1 cellular context compared by ENCODE assay signal in the genomic region with DNA sequence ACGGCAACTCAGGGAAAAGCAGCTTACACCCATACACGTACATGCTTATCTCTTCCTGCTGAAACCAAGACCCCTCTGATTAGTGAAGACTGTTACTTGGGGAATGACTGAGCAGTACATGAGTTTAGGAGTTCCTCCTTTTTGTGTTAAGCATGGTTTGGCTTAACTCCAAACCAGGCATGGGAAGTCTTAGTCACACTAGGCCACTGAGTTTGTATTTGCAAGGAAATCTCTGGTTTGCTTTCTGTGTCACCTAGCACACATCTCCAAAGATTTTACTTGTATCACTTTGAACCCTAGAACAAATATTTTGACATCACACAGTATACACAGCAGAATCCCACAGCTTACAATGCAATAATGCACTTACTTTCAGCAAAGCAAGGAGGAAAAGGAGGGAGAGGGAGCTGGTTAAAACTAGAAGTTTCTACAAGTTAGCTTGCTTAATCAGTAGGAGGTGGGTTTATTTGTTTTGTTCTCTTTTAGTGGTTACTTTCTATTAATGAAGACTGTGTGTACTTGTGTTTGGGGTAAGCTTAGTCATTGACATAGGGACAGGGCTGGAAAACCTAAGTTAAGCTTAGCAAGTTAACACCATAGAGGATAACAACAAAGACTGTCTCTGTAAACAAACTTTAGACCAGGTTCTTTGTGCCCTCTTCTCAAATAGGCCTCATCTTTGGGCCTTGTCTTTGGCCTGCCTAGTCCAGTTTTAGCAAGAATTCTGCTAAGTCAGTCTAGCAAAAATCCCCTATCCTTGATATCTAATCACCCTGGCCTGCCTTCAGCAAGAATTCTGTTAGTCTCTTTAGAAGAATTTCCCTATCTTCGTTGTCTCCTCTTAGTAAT.
TF ChIP-seq lines count a peak whose summit lies in the region.

No MANE protein-coding gene starts in this region.

TF ChIP-seq in K562, 482 proteins besides CTCF, POLR2A, EP300 and RAD21 (continued from another document and continues in another):
- TF ChIP-seq, protein P1, sequence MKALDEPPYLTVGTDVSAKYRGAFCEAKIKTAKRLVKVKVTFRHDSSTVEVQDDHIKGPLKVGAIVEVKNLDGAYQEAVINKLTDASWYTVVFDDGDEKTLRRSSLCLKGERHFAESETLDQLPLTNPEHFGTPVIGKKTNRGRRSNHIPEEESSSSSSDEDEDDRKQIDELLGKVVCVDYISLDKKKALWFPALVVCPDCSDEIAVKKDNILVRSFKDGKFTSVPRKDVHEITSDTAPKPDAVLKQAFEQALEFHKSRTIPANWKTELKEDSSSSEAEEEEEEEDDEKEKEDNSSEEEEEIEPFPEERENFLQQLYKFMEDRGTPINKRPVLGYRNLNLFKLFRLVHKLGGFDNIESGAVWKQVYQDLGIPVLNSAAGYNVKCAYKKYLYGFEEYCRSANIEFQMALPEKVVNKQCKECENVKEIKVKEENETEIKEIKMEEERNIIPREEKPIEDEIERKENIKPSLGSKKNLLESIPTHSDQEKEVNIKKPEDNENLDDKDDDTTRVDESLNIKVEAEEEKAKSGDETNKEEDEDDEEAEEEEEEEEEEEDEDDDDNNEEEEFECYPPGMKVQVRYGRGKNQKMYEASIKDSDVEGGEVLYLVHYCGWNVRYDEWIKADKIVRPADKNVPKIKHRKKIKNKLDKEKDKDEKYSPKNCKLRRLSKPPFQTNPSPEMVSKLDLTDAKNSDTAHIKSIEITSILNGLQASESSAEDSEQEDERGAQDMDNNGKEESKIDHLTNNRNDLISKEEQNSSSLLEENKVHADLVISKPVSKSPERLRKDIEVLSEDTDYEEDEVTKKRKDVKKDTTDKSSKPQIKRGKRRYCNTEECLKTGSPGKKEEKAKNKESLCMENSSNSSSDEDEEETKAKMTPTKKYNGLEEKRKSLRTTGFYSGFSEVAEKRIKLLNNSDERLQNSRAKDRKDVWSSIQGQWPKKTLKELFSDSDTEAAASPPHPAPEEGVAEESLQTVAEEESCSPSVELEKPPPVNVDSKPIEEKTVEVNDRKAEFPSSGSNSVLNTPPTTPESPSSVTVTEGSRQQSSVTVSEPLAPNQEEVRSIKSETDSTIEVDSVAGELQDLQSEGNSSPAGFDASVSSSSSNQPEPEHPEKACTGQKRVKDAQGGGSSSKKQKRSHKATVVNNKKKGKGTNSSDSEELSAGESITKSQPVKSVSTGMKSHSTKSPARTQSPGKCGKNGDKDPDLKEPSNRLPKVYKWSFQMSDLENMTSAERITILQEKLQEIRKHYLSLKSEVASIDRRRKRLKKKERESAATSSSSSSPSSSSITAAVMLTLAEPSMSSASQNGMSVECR (CRISPR knock-in tag; IDR thresholded peaks at IDR 0.05), result no peak
- TF ChIP-seq SUPT5H (IDR thresholded peaks at IDR 0.05) (no peak), U2AF2 (optimal IDR thresholded peaks at IDR 0.05; ENCODE audit: low read depth, low read length) (no peak), SOX6 (IDR thresholded peaks at IDR 0.05) (no peak), POLR2H (tag; IDR thresholded peaks at IDR 0.05; ENCODE audit: low read depth) (no peak), SETDB1 (IDR thresholded peaks at IDR 0.05; ENCODE audit: low read length) (no peak), ARNT (IDR thresholded peaks at IDR 0.05) (peak in 1 of 2 experiments; percentile 70; a peak in 1 of 4 replicates), TAF15 (IDR thresholded peaks at IDR 0.05; ENCODE audit: low read depth, low read length) (no peak), ZNF707 (CRISPR knock-in tag; conservative IDR thresholded peaks at IDR 0.05) (no peak), HOXB6 (CRISPR knock-in tag; IDR thresholded peaks at IDR 0.05; ENCODE audit: borderline replicate concordance) (no peak), MEF2D (tag; conservative IDR thresholded peaks at IDR 0.05; ENCODE audit: low read depth) (0 out of 2 replicates have a peak, but pooled peaks have one; percentile 22), SLC30A9 (CRISPR knock-in tag; IDR thresholded peaks at IDR 0.05) (no peak), ADNP (tag; IDR thresholded peaks at IDR 0.05) (0 out of 2 replicates have a peak, but pooled peaks have one; percentile 40), ZEB2 (IDR thresholded peaks at IDR 0.05) (no peak), CHD4 (IDR thresholded peaks at IDR 0.05; ENCODE audit: insufficient read depth, insufficient replicate concordance, low read depth, low read length, poor library complexity, severe bottlenecking) (no peak), ILK (tag; IDR thresholded peaks at IDR 0.05; ENCODE audit: borderline replicate concordance, low read depth) (no peak), NFRKB (IDR thresholded peaks at IDR 0.05; ENCODE audit: low read depth) (peak; percentile 57; the same call in 1 of the 2 replicates), FOXP1 (CRISPR knock-in tag; IDR thresholded peaks at IDR 0.05) (no peak), GABPB1 (CRISPR knock-in tag; IDR thresholded peaks at IDR 0.05) (no peak), SMAD1 (IDR thresholded peaks at IDR 0.05; ENCODE audit: low read depth, low read length, partially characterized antibody) (no peak), CBX2 (IDR thresholded peaks at IDR 0.05; ENCODE audit: insufficient read depth, low read length, poor library complexity, severe bottlenecking) (no peak), RBM34 (IDR thresholded peaks at IDR 0.05; ENCODE audit: borderline replicate concordance, insufficient read depth, low read length) (no peak), FOSL1 (tag; conservative IDR thresholded peaks at IDR 0.05) (peak; percentile 95), KAT7 (CRISPR knock-in tag; IDR thresholded peaks at IDR 0.05; ENCODE audit: borderline replicate concordance) (no peak), ZZZ3 (IDR thresholded peaks at IDR 0.05) (no peak), ZNF3 (CRISPR knock-in tag; IDR thresholded peaks at IDR 0.05) (no peak), ZC3H11A (IDR thresholded peaks at IDR 0.05; ENCODE audit: low read depth, low read length) (no peak), TEAD4 (IDR thresholded peaks at IDR 0.05; ENCODE audit: low read length) (peak; percentile 76), TEAD4 (CRISPR knock-in tag; IDR thresholded peaks at IDR 0.05; ENCODE audit: borderline replicate concordance) (no peak), COPS2 (conservative IDR thresholded peaks at IDR 0.05) (no peak), NFATC3 (IDR thresholded peaks at IDR 0.05) (peak; percentile 87), RBM14 (IDR thresholded peaks at IDR 0.05; ENCODE audit: borderline replicate concordance, insufficient read depth, low read depth, low read length) (no peak), TEAD1 (CRISPR knock-in tag; IDR thresholded peaks at IDR 0.05) (no peak), PYGO2 (tag; IDR thresholded peaks at IDR 0.05) (no peak)
- TF ChIP-seq, protein P2, sequence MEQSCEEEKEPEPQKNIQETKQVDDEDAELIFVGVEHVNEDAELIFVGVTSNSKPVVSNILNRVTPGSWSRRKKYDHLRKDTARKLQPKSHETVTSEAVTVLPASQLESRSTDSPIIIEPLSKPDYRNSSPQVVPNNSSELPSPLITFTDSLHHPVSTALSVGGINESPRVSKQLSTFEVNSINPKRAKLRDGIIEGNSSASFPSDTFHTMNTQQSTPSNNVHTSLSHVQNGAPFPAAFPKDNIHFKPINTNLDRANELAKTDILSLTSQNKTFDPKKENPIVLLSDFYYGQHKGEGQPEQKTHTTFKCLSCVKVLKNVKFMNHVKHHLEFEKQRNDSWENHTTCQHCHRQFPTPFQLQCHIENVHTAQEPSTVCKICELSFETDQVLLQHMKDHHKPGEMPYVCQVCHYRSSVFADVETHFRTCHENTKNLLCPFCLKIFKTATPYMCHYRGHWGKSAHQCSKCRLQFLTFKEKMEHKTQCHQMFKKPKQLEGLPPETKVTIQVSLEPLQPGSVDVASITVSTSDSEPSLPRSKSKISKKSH (CRISPR knock-in tag; IDR thresholded peaks at IDR 0.05), result no peak
- TF ChIP-seq, protein P3, sequence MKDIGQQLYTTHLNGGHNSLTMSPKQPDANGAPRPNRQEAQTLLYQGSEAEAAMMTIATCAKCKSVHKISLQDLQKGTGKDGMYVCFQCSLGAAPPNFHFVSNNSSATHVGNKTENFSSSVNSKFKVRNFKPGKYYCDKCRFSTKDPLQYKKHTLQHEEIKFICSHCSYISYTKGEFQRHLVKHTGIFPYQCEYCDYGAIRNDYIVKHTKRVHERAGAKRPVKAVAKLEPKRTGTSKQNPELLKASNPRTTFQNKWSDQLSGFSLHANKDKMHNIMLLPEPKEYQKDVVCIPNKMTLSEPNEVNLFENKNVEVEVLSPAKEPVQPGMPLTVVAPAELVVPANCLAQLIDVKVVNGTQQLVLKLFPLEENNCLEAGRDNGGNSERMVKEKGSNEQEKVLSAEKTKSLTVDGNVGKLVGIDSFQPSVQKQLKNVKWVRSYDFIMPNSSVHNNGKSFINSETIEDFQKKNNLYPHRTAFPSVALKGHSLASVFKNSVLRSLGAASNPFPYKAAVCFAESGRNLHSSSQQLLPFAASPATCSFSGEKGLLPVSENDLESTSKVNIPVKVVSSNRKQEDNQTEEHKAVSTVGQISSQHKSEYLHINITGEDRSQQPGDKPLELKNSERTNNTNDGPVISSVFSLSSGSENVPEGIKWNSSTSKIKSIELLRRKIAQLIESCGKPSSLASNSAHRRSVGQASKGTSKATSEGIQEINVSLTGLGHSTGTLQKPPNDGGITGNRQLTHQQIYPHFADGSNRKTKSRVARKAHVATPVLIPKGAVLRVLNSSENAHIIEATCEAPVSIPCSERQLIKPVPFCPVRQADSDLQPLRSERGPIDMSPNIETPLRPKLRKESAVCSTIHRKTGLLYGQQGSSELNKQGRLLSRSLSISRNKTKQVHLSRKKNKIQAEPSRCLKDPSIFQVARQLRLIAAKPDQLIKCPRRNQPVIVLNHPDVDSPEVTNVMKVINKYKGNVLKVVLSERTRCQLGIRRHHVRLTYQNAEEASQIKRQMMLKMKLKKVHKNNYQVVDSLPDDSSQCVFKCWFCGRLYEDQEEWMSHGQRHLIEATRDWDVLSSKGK (CRISPR knock-in tag; IDR thresholded peaks at IDR 0.05), result no peak
- TF ChIP-seq, protein P4, sequence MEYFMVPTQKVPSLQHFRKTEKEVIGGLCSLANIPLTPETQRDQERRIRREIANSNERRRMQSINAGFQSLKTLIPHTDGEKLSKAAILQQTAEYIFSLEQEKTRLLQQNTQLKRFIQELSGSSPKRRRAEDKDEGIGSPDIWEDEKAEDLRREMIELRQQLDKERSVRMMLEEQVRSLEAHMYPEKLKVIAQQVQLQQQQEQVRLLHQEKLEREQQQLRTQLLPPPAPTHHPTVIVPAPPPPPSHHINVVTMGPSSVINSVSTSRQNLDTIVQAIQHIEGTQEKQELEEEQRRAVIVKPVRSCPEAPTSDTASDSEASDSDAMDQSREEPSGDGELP (CRISPR knock-in tag; IDR thresholded peaks at IDR 0.05; ENCODE audit: borderline replicate concordance), result no peak
- TF ChIP-seq, protein P5, sequence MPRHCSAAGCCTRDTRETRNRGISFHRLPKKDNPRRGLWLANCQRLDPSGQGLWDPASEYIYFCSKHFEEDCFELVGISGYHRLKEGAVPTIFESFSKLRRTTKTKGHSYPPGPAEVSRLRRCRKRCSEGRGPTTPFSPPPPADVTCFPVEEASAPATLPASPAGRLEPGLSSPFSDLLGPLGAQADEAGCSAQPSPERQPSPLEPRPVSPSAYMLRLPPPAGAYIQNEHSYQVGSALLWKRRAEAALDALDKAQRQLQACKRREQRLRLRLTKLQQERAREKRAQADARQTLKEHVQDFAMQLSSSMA (CRISPR knock-in tag; IDR thresholded peaks at IDR 0.05), result no peak
- TF ChIP-seq, protein P6, sequence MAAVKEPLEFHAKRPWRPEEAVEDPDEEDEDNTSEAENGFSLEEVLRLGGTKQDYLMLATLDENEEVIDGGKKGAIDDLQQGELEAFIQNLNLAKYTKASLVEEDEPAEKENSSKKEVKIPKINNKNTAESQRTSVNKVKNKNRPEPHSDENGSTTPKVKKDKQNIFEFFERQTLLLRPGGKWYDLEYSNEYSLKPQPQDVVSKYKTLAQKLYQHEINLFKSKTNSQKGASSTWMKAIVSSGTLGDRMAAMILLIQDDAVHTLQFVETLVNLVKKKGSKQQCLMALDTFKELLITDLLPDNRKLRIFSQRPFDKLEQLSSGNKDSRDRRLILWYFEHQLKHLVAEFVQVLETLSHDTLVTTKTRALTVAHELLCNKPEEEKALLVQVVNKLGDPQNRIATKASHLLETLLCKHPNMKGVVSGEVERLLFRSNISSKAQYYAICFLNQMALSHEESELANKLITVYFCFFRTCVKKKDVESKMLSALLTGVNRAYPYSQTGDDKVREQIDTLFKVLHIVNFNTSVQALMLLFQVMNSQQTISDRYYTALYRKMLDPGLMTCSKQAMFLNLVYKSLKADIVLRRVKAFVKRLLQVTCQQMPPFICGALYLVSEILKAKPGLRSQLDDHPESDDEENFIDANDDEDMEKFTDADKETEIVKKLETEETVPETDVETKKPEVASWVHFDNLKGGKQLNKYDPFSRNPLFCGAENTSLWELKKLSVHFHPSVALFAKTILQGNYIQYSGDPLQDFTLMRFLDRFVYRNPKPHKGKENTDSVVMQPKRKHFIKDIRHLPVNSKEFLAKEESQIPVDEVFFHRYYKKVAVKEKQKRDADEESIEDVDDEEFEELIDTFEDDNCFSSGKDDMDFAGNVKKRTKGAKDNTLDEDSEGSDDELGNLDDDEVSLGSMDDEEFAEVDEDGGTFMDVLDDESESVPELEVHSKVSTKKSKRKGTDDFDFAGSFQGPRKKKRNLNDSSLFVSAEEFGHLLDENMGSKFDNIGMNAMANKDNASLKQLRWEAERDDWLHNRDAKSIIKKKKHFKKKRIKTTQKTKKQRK (IDR thresholded peaks at IDR 0.05; ENCODE audit: borderline replicate concordance, low read depth, low read length), result no peak
- TF ChIP-seq, protein P7, sequence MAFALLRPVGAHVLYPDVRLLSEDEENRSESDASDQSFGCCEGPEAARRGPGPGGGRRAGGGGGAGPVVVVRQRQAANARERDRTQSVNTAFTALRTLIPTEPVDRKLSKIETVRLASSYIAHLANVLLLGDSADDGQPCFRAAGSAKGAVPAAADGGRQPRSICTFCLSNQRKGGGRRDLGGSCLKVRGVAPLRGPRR (CRISPR knock-in tag; IDR thresholded peaks at IDR 0.05), result no peak
- TF ChIP-seq, protein P8, sequence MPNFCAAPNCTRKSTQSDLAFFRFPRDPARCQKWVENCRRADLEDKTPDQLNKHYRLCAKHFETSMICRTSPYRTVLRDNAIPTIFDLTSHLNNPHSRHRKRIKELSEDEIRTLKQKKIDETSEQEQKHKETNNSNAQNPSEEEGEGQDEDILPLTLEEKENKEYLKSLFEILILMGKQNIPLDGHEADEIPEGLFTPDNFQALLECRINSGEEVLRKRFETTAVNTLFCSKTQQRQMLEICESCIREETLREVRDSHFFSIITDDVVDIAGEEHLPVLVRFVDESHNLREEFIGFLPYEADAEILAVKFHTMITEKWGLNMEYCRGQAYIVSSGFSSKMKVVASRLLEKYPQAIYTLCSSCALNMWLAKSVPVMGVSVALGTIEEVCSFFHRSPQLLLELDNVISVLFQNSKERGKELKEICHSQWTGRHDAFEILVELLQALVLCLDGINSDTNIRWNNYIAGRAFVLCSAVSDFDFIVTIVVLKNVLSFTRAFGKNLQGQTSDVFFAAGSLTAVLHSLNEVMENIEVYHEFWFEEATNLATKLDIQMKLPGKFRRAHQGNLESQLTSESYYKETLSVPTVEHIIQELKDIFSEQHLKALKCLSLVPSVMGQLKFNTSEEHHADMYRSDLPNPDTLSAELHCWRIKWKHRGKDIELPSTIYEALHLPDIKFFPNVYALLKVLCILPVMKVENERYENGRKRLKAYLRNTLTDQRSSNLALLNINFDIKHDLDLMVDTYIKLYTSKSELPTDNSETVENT (CRISPR knock-in tag; IDR thresholded peaks at IDR 0.05), result no peak
- TF ChIP-seq, protein P9, sequence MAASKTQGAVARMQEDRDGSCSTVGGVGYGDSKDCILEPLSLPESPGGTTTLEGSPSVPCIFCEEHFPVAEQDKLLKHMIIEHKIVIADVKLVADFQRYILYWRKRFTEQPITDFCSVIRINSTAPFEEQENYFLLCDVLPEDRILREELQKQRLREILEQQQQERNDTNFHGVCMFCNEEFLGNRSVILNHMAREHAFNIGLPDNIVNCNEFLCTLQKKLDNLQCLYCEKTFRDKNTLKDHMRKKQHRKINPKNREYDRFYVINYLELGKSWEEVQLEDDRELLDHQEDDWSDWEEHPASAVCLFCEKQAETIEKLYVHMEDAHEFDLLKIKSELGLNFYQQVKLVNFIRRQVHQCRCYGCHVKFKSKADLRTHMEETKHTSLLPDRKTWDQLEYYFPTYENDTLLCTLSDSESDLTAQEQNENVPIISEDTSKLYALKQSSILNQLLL (CRISPR knock-in tag; IDR thresholded peaks at IDR 0.05; ENCODE audit: borderline replicate concordance), result no peak
